15 cellular contexts compared by ENCODE assay signal in the genomic region with DNA sequence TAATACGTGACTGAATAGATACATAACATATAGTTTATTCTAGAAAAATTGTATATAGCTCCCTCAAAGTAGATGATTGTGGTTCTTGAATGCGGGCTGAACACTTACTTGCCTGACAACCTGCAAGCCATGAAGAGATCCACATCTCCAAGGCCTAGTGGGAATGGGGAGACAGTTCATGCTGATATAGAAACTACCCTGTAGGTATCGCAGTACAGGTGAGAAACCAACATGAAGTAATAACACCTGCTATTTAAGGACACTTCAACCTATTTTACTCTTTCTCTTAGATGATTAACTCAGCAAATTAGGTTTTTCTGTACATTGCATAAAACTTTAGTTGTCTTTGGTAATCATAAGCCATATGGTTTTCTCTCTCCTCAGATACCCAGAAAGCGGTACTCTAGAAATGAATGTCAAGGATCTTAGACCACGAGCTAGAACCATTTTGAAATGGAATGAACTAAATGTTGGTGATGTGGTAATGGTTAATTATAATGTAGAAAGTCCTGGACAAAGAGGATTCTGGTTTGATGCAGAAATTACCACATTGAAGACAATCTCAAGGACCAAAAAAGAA.
"Had no signal": no experiment of that assay in that cellular context is flagged by ENCODE, and none has a peak within 500 bp of the region (broad histone marks: within the 10 kb centered on the region; RNA-seq: fewer than 3 reads in every experiment).

No MANE protein-coding gene starts in this region.

- H3K4me1 ChIP-seq: body of pancreas, pancreas, suprapubic skin had no signal

- H3K27ac Mint-ChIP-seq: activated T-helper 17 cell treated with anti-CD3 and anti-CD28 coated beads, Interleukin-2, amount 50 U/mL, for 72 hours; endodermal cell; type B pancreatic cell had no signal

- H3K9me3 ChIP-seq: body of pancreas, pancreas, suprapubic skin had no signal

- H3K4me3 ChIP-seq: body of pancreas, pancreas, suprapubic skin had no signal

- ATAC-seq: activated T-helper 17 cell treated with anti-CD3 and anti-CD28 coated beads, Interleukin-2, amount 50 U/mL, for 72 hours; body of pancreas; pancreas; stimulated activated naive CD8-positive, alpha-beta T cell treated with anti-CD3 and anti-CD28 coated beads, Interleukin-15, Interleukin-2, amounts not matched to agents 100 U/mL and 50 U/mL, for 24 hours had no signal

- H3K27ac ChIP-seq: body of pancreas, pancreas, suprapubic skin had no signal

- DNase-seq: activated naive CD4-positive, alpha-beta T cell treated with anti-CD3 and anti-CD28 coated beads, Interleukin-2, amount 50 U/mL, for 16 hours; amniotic stem cell; body of pancreas; cerebellar nuclear complex; endodermal cell; hippocampal formation; kidney glomerular epithelial cell; mesendoderm; pancreas; stimulated activated CD4-positive, alpha-beta T cell treated with anti-CD3 and anti-CD28 coated beads, Interleukin-2, amount 100 ng/mL, for 48 hours; stimulated activated naive CD8-positive, alpha-beta T cell treated with anti-CD3 and anti-CD28 coated beads, Interleukin-15, Interleukin-2, amounts not matched to agents 100 U/mL and 50 U/mL, for 24 hours; T-helper 9 cell had no signal

- FAIRE-seq: pancreas had no signal

- H3K27me3 Mint-ChIP-seq: activated T-helper 17 cell treated with anti-CD3 and anti-CD28 coated beads, Interleukin-2, amount 50 U/mL, for 72 hours; type B pancreatic cell had no signal

- H3K4me3 Mint-ChIP-seq: activated T-helper 17 cell treated with anti-CD3 and anti-CD28 coated beads, Interleukin-2, amount 50 U/mL, for 72 hours; endodermal cell; type B pancreatic cell had no signal
